ENCODE assay signal across 6 cellular contexts in genomic region chr14:91955168-91955567, GRCh38.
"Had no signal": no experiment of that assay in that cellular context is flagged by ENCODE, and none has a peak within 500 bp of the region (broad histone marks: within the 10 kb centered on the region; RNA-seq: fewer than 3 reads in every experiment).

No MANE protein-coding gene starts in this region.

- H2AFZ ChIP-seq: GM23338 had no signal

- H3K4me2 ChIP-seq: GM23338 had no signal

- H3K4me3 Mint-ChIP-seq: GM23338, H9, HFFc6 had no signal

- H3K27ac ChIP-seq: HL-60 had no signal

- DNase-seq: H9, HCEC 1CT, HFFc6 had no signal

- H3K4me1 Mint-ChIP-seq: H9, IgD-negative memory B cell had no signal

- H3K9me3 Mint-ChIP-seq: GM23338, H9, HFFc6, IgD-negative memory B cell had no signal

- H3K27ac Mint-ChIP-seq: GM23338, H9, HFFc6, IgD-negative memory B cell had no signal

- H3K4me3 ChIP-seq: GM23338 had no signal
